Comparison of ENCODE assay signal across 34 cellular contexts in genomic region chr5:169867347-169867746, GRCh38.
"Had no signal": no experiment of that assay in that cellular context is flagged by ENCODE, and none has a peak within 500 bp of the region (broad histone marks: within the 10 kb centered on the region; RNA-seq: fewer than 3 reads in every experiment).

No MANE protein-coding gene starts in this region.

- H3K9ac ChIP-seq: KMS-11 had no signal

- H3K36me3 ChIP-seq: SJCRH30 had no signal

- H3K27ac ChIP-seq: KMS-11, PC-9, RWPE1, SJCRH30, SK-N-MC had no signal

- H2AFZ ChIP-seq: PC-9 had no signal

- DNase-seq: Karpas-422, MM.1S, MV-4-11, NCI-H1092, NCI-H1105 treated with DMSO at 0.1 percent for 48 hours, NCI-H1417, NCI-H1436, NCI-H146, NCI-H1694, NCI-H187, NCI-H1930, NCI-H2029 treated with DMSO at 0.1 percent for 48 hours, NCI-H2081 treated with DMSO at 0.1 percent for 48 hours, NCI-H2107, NCI-H2171, NCI-H226, NCI-H446 treated with DMSO at 0.1 percent for 48 hours, NCI-H510A, NCI-H524, NCI-H526, NCI-H69, NCI-H748 treated with DMSO at 0.1 percent for 48 hours, NCI-H82, PC-9, SHP77, SIG-M5, SJCRH30 had no signal

- FAIRE-seq: RCC 7860 had no signal

- H3K9me3 ChIP-seq: SJCRH30 had no signal

- H3K4me2 ChIP-seq: KMS-11, PC-9 had no signal

- ATAC-seq: Panc1, Right ventricle myocardium inferior, SK-N-SH treated with all-trans-retinoic acid at 6 μM for 48 hours had no signal

- H3K4me3 ChIP-seq: PC-9, SJCRH30, SK-N-MC had no signal

- H3K4me1 ChIP-seq: SJCRH30 had no signal
